In genomic region chr9:91421987-91422765, GRCh38 we compare ENCODE assay signal across 8 cellular contexts. TPM values are rescaled to one million over a fixed set of nuclear protein-coding genes. Genes with fewer than 3 reads are reported as not detected.
DNase-seq lines count a peak whose midpoint lies in the region; ATAC-seq and TF ChIP-seq lines count a peak whose summit lies in the region.

No MANE protein-coding gene starts in this region.

- DNase-seq in NOMO-1 treated with DMSO at 0.1 percent for 48 hours (lab: John Stamatoyannopoulos, UW; ENCODE audit: unreplicated experiment): peak; percentile 11
- DNase-seq in NOMO-1 treated with dmso at 0.1 percent for 144 hours (lab: John Stamatoyannopoulos, UW; ENCODE audit: unreplicated experiment): no peak
- peak; percentile 37 to 45 for DNase-seq in erythroblast (lab: John Stamatoyannopoulos, UW)
- no peak for DNase-seq in natural killer cell treated with Interleukin-12 subunit alpha and Interleukin-12 subunit beta and Interleukin-15 and Interleukin-18, amount 100 ng/mL, for 72 hours (ENCODE audit: low spot score)
- no peak for DNase-seq in COLO829 (ENCODE audit: low spot score)
- no peak for DNase-seq in SKM-1 (lab: John Stamatoyannopoulos, UW; ENCODE audit: unreplicated experiment)

- no peak for TF ChIP-seq CTCF in SU-DHL-6 (IDR thresholded peaks at IDR 0.05; ENCODE audit: insufficient read depth, low read length, poor library complexity, severe bottlenecking)

- no peaks in the 10 kb centered on the region for H3K9me2 ChIP-seq in SU-DHL-6 (replicated peaks; ENCODE audit: insufficient read depth, low read length)

- no peaks in the 10 kb centered on the region for H3K27me3 ChIP-seq in SU-DHL-6 (ENCODE audit: low read length)

- no peak for ATAC-seq in natural killer cell treated with Interleukin-12 subunit alpha and Interleukin-12 subunit beta and Interleukin-15 and Interleukin-18, amount 100 ng/mL, for 72 hours
- no peak for ATAC-seq in HG03432 (IDR thresholded peaks at IDR 0.05; ENCODE audit: unreplicated experiment)

- TF ChIP-seq POLR2A in erythroblast (IDR thresholded peaks at IDR 0.05; ENCODE audit: low read length): no peak

- peaks cover 11% of the 10 kb centered on the region; the same call in 1 of the 2 replicates for H3K79me2 ChIP-seq in SU-DHL-6 (ENCODE audit: insufficient read depth, low read length)

- no peaks in the 10 kb centered on the region for H3K9me3 ChIP-seq in SU-DHL-6 (ENCODE audit: insufficient read depth, low read length)

- H4K20me1 ChIP-seq in SU-DHL-6 (ENCODE audit: low read depth, low read length): peaks cover 33% of the 10 kb centered on the region

- peaks cover 8% of the 10 kb centered on the region for H3K36me3 Mint-ChIP-seq in natural killer cell treated with Interleukin-12 subunit alpha and Interleukin-12 subunit beta and Interleukin-15 and Interleukin-18, amount 100 ng/mL, for 72 hours

- peak overlapping the region; percentile 87 for H3K4me2 ChIP-seq in SU-DHL-6 (ENCODE audit: low read depth, low read length, poor library complexity, severe bottlenecking)

- no peak overlapping the region for H3K27ac ChIP-seq in SU-DHL-6 (ENCODE audit: low read depth, low read length)

- peak overlapping the region; percentile 67; the same call in 1 of the 2 replicates for H3K9ac ChIP-seq in SU-DHL-6 (ENCODE audit: low read length)

- no peaks in the 10 kb centered on the region for H3K36me3 ChIP-seq in SU-DHL-6 (ENCODE audit: low read length)

- no peaks in the 10 kb centered on the region for H3K27me3 Mint-ChIP-seq in natural killer cell treated with Interleukin-12 subunit alpha and Interleukin-12 subunit beta and Interleukin-15 and Interleukin-18, amount 100 ng/mL, for 72 hours

- no peak overlapping the region for H2AFZ ChIP-seq in SU-DHL-6 (ENCODE audit: low read depth, low read length, severe bottlenecking)

- peak overlapping the region; percentile 85 to 98 for H3K27ac Mint-ChIP-seq in natural killer cell treated with Interleukin-12 subunit alpha and Interleukin-12 subunit beta and Interleukin-15 and Interleukin-18, amount 100 ng/mL, for 72 hours

- peak overlapping the region; percentile 98 for H3K4me3 ChIP-seq in SU-DHL-6 (ENCODE audit: insufficient read depth, low read length, poor library complexity, severe bottlenecking)

- no peaks in the 10 kb centered on the region for H3K9me3 Mint-ChIP-seq in natural killer cell treated with Interleukin-12 subunit alpha and Interleukin-12 subunit beta and Interleukin-15 and Interleukin-18, amount 100 ng/mL, for 72 hours

- peak overlapping the region; percentile 97 for H3K4me3 Mint-ChIP-seq in natural killer cell treated with Interleukin-12 subunit alpha and Interleukin-12 subunit beta and Interleukin-15 and Interleukin-18, amount 100 ng/mL, for 72 hours

- no peaks in the 10 kb centered on the region for H3F3A ChIP-seq in SU-DHL-6 (ENCODE audit: insufficient read depth)

- peaks cover 62 to 68% of the 10 kb centered on the region in 2 donors for H3K4me1 Mint-ChIP-seq in natural killer cell treated with Interleukin-12 subunit alpha and Interleukin-12 subunit beta and Interleukin-15 and Interleukin-18, amount 100 ng/mL, for 72 hours (ENCODE audit: low read depth in 2 of 2)

RNA-seq across cellular contexts. Expression of gene NFIL3, which starts 1.5 kb away (rescaled TPM):
- total RNA-seq in natural killer cell treated with Interleukin-12 subunit alpha and Interleukin-12 subunit beta and Interleukin-15 and Interleukin-18, amount 100 ng/mL, for 72 hours: 10 to 100 TPM; 28.7 to 79.7 TPM

Comparison
In these comparisons a context has a peak if more than half of its experiments do, and no peak if none do; other contexts are left out.
1. DNase-seq: peak in NOMO-1 treated with DMSO at 0.1 percent for 48 hours (single experiment) and erythroblast (2 of 2); none in NOMO-1 treated with dmso at 0.1 percent for 144 hours (single experiment), natural killer cell treated with Interleukin-12 subunit alpha and Interleukin-12 subunit beta and Interleukin-15 and Interleukin-18, amount 100 ng/mL, for 72 hours (single experiment), COLO829 (single experiment) and SKM-1 (single experiment).